ENCODE assay signal across 23 cellular contexts in genomic region chr9:124783830-124784229, GRCh38. TPM values are rescaled to one million over a fixed set of nuclear protein-coding genes. Genes with fewer than 3 reads are reported as not detected.
DNase-seq lines count a peak whose midpoint lies in the region; ATAC-seq and TF ChIP-seq lines count a peak whose summit lies in the region.
"Had no signal": no experiment of that assay in that cellular context is flagged by ENCODE, and none has a peak within 500 bp of the region (broad histone marks: within the 10 kb centered on the region; RNA-seq: fewer than 3 reads in every experiment).

No MANE protein-coding gene starts in this region.

- peaks cover 14% of the 10 kb centered on the region for H3K79me1 ChIP-seq in mesenchymal stem cell (replicated peaks; ENCODE audit: low read length, poor library complexity, severe bottlenecking)

- H3K9me3 ChIP-seq in mesenchymal stem cell (ENCODE audit: control insufficient read depth, low read length) (no peaks in the 10 kb centered on the region), tibial nerve (no peaks in the 10 kb centered on the region)
- H3K9me3 ChIP-seq: HAP-1 had no signal

- H4K91ac ChIP-seq in mesenchymal stem cell (ENCODE audit: low read length) = no peak overlapping the region

- H3K27me3 ChIP-seq in H7 (ENCODE audit: control insufficient read depth, insufficient read depth, low read length) (no peaks in the 10 kb centered on the region), mesenchymal stem cell (ENCODE audit: control insufficient read depth in 1 of 2, insufficient read depth in 1 of 2, low read length in 2 of 2) (no peaks in the 10 kb centered on the region), tibial nerve (no peaks in the 10 kb centered on the region)

- no peak for ATAC-seq in activated naive CD4-positive, alpha-beta T cell treated with anti-CD3 and anti-CD28 coated beads, Interleukin-2, amount 50 U/mL, for 72 hours
- ATAC-seq: natural killer cell had no signal

- DNase-seq in H7 = peak; percentile 11
- DNase-seq in RWPE1 (ENCODE audit: low spot score) = no peak
- DNase-seq in mesenchymal stem cell = no peak
- DNase-seq in tibial nerve (ENCODE audit: low spot score in 2 of 2) = no peak
- no peak for DNase-seq in G401 (ENCODE audit: low spot score)
- no peak for DNase-seq in activated gamma-delta T cell treated with Interleukin-2 at 50 U/mL for 16 hours
- DNase-seq in activated naive CD4-positive, alpha-beta T cell treated with anti-CD3 and anti-CD28 coated beads, Interleukin-2, amount 50 U/mL, for 72 hours (ENCODE audit: low spot score in 2 of 2) = no peak
- DNase-seq: activated CD4-positive, CD25-positive, alpha-beta regulatory T cell treated with anti-CD3 and anti-CD28 coated beads, Interleukin-2, amount 50 U/mL, for 72 hours; activated CD8-positive, alpha-beta T cell treated with anti-CD3 and anti-CD28 coated beads, Interleukin-2, amount 10 ng/mL, durations not matched to agents 7 days and 5 days; activated T-cell treated with anti-CD3 and anti-CD28 coated beads, Interleukin-2, amount 50 U/mL, for 24 hours; CD4-positive, CD25-positive, alpha-beta regulatory T cell; KG1; natural killer cell; NCI-H1436 treated with DMSO at 0.1 percent for 48 hours; NCI-H345; NCI-H748 treated with DMSO at 0.1 percent for 48 hours; RPMI8226; trophoblast cell had no signal

- TF ChIP-seq CTCF in RWPE1 (conservative IDR thresholded peaks at IDR 0.05; ENCODE audit: low read depth) (no peak), tibial nerve (IDR thresholded peaks at IDR 0.05) (no peak)

- H3K4me3 ChIP-seq in H7 (ENCODE audit: insufficient read depth, low read depth, low read length) (no peak overlapping the region), mesenchymal stem cell (ENCODE audit: insufficient read depth in 1 of 2, low read depth in 1 of 2, low read length in 2 of 2) (no peak overlapping the region), tibial nerve (no peak overlapping the region)
- H3K4me3 ChIP-seq: HAP-1, SK-N-MC, smooth muscle cell had no signal

- no peak overlapping the region for H2AFZ ChIP-seq in mesenchymal stem cell (ENCODE audit: low read depth, low read length)

- peak overlapping the region; percentile 45 for H3K9ac ChIP-seq in mesenchymal stem cell (ENCODE audit: low read length)

- no peak overlapping the region for H3K27ac Mint-ChIP-seq in activated naive CD4-positive, alpha-beta T cell treated with anti-CD3 and anti-CD28 coated beads, Interleukin-2, amount 50 U/mL, for 72 hours
- H3K27ac Mint-ChIP-seq: activated CD8-positive, alpha-beta T cell treated with anti-CD3 and anti-CD28 coated beads, Interleukin-2, amount 10 ng/mL, durations not matched to agents 7 days and 5 days; activated T-cell treated with anti-CD3 and anti-CD28 coated beads, Interleukin-2, amount 50 U/mL, for 24 hours; CD4-positive, CD25-positive, alpha-beta regulatory T cell; natural killer cell; T-helper 1 cell treated with Interleukin-12 subunit alpha and Interleukin-12 subunit beta and Interleukin-4 antibody, amounts not matched to agents 30 μg/mL and 1 μg/mL, for 36 hours had no signal

- TF ChIP-seq EP300 in tibial nerve (IDR thresholded peaks at IDR 0.05) = no peak

- H3K36me3 ChIP-seq in H7 (replicated peaks; ENCODE audit: control insufficient read depth, insufficient read depth, low read length) = no peaks in the 10 kb centered on the region
- H3K36me3 ChIP-seq in mesenchymal stem cell (ENCODE audit: control insufficient read depth in 1 of 2, insufficient read depth in 2 of 2, low read depth in 1 of 2, low read length in 2 of 2) = peaks cover 8 to 14% of the 10 kb centered on the region in 2 experiments
- H3K36me3 ChIP-seq in tibial nerve = peaks cover 0 to 10% (median 0%) of the 10 kb centered on the region in 3 donors
- H3K36me3 ChIP-seq: HAP-1 had no signal

- H2BK120ac ChIP-seq in mesenchymal stem cell (ENCODE audit: low read depth, low read length) = no peak overlapping the region

- CTCF ChIA-PET in RWPE1 (lab: Yijun Ruan, JAX) = no interaction called here

- no peak overlapping the region for H3K4me2 ChIP-seq in mesenchymal stem cell (ENCODE audit: low read length, poor library complexity, severe bottlenecking)
- H3K4me2 ChIP-seq: smooth muscle cell had no signal

- no peak overlapping the region for H3K23ac ChIP-seq in mesenchymal stem cell (ENCODE audit: low read length in 2 of 2)

- no peaks in the 10 kb centered on the region for H3K9me3 Mint-ChIP-seq in activated naive CD4-positive, alpha-beta T cell treated with anti-CD3 and anti-CD28 coated beads, Interleukin-2, amount 50 U/mL, for 72 hours
- H3K9me3 Mint-ChIP-seq: activated T-cell treated with anti-CD3 and anti-CD28 coated beads, Interleukin-2, amount 50 U/mL, for 24 hours; CD4-positive, CD25-positive, alpha-beta regulatory T cell; central memory CD8-positive, alpha-beta T cell; natural killer cell; T-helper 1 cell treated with Interleukin-12 subunit alpha and Interleukin-12 subunit beta and Interleukin-4 antibody, amounts not matched to agents 30 μg/mL and 1 μg/mL, for 36 hours had no signal

- in situ Hi-C loops in G401 (cut with HindIII; ENCODE audit: low sequenced_read_pairs) = no loop called here

- H2BK5ac ChIP-seq in mesenchymal stem cell (ENCODE audit: low read depth, low read length, poor library complexity, severe bottlenecking) = no peak overlapping the region

- peak overlapping the region; percentile 15 for H2AK5ac ChIP-seq in mesenchymal stem cell (ENCODE audit: low read length, severe bottlenecking)

- H3K27ac ChIP-seq in RWPE1 (peak overlapping the region; percentile 73), mesenchymal stem cell (ENCODE audit: low read length, poor library complexity, severe bottlenecking) (no peak overlapping the region), tibial nerve (peak overlapping the region in 3 of 4 donors; percentile 22 to 87 (median 87))
- H3K27ac ChIP-seq: SK-N-MC had no signal

- no peak overlapping the region for H2BK15ac ChIP-seq in mesenchymal stem cell (ENCODE audit: low read depth, poor library complexity, severe bottlenecking)

- H2BK12ac ChIP-seq in mesenchymal stem cell (ENCODE audit: low read length in 2 of 2) = no peak overlapping the region

- no peak overlapping the region for H3K18ac ChIP-seq in mesenchymal stem cell (ENCODE audit: low read depth in 1 of 2, low read length in 2 of 2)

- H4K8ac ChIP-seq in mesenchymal stem cell (ENCODE audit: low read length) = no peak overlapping the region

- WGBS in mesenchymal stem cell = no CpG with 5 or more reads among the region's 2 CpGs
- 84 to 85% methylated on average over 2 of the region's 2 CpGs for WGBS in tibial nerve, 2 donors

- H3K14ac ChIP-seq in mesenchymal stem cell (ENCODE audit: low read length in 2 of 2) = no peak overlapping the region

- H3K36me3 Mint-ChIP-seq in activated naive CD4-positive, alpha-beta T cell treated with anti-CD3 and anti-CD28 coated beads, Interleukin-2, amount 50 U/mL, for 72 hours = no peaks in the 10 kb centered on the region
- H3K36me3 Mint-ChIP-seq: CD4-positive, CD25-positive, alpha-beta regulatory T cell; natural killer cell had no signal

- no peak for TF ChIP-seq POLR2A in tibial nerve (IDR thresholded peaks at IDR 0.05)

- POLR2A ChIA-PET in RWPE1 (lab: Yijun Ruan, JAX; ENCODE audit: low non-redundant PET) = no interaction called here

- H3K4ac ChIP-seq in mesenchymal stem cell (ENCODE audit: low read depth in 1 of 2, low read length in 2 of 2) = no peak overlapping the region

- peaks cover 29% of the 10 kb centered on the region for H3K4me1 ChIP-seq in mesenchymal stem cell (ENCODE audit: control insufficient read depth, insufficient read depth, low read depth, low read length)
- H3K4me1 ChIP-seq in tibial nerve = peaks cover 5 to 58% (median 21%) of the 10 kb centered on the region in 4 donors
- H3K4me1 ChIP-seq: HAP-1 had no signal

RNA-seq across cellular contexts. Expression of gene OLFML2A, which starts 6.9 kb away (rescaled TPM):
- 5.6 and 7.4 TPM in 2 replicates for total RNA-seq in H7 (2014; rRNA removed; shearing (Covaris generic))
- polyA plus RNA-seq in mesenchymal stem cell (2013, experiment 1 of 2) = 14.3 TPM
- polyA plus RNA-seq in mesenchymal stem cell (2013, experiment 2 of 2) = 14.4 TPM
- total RNA-seq in tibial nerve = 100 to 1,000 TPM in 2 of 4 donors, 10 to 100 TPM in 2; 44.7 to 328 (median 169) TPM
- 9.4 and 12.0 TPM in 2 replicates for total RNA-seq in G401 (2014; rRNA removed; shearing (Covaris generic))
- total RNA-seq in activated naive CD4-positive, alpha-beta T cell treated with anti-CD3 and anti-CD28 coated beads, Interleukin-2, amount 50 U/mL, for 72 hours = not detected
- total RNA-seq: activated CD8-positive, alpha-beta T cell treated with anti-CD3 and anti-CD28 coated beads, Interleukin-2, amount 10 ng/mL, durations not matched to agents 7 days and 5 days; CD4-positive, CD25-positive, alpha-beta regulatory T cell; natural killer cell had no signal
- polyA plus RNA-seq: CD4-positive, CD25-positive, alpha-beta regulatory T cell had no signal

RNA-seq across cellular contexts. Expression of gene NR6A1, which starts 12.7 kb away (rescaled TPM):
- 91.1 and 97.7 TPM in 2 replicates for total RNA-seq in H7 (2014; rRNA removed; shearing (Covaris generic))
- 0.66 TPM for polyA plus RNA-seq in mesenchymal stem cell (2013, experiment 1 of 2)
- polyA plus RNA-seq in mesenchymal stem cell (2013, experiment 2 of 2) = 0.74 TPM
- 1 to 10 TPM; 1.7 to 8.4 (median 5.5) TPM for total RNA-seq in tibial nerve
- 25.4 and 32.1 TPM in 2 replicates for total RNA-seq in G401 (2014; rRNA removed; shearing (Covaris generic))
- total RNA-seq in activated naive CD4-positive, alpha-beta T cell treated with anti-CD3 and anti-CD28 coated beads, Interleukin-2, amount 50 U/mL, for 72 hours = under 1 TPM; 0.58 to 0.84 TPM
- polyA plus RNA-seq: CD4-positive, CD25-positive, alpha-beta regulatory T cell had no signal
